9 cellular contexts compared by ENCODE assay signal in the genomic region with DNA sequence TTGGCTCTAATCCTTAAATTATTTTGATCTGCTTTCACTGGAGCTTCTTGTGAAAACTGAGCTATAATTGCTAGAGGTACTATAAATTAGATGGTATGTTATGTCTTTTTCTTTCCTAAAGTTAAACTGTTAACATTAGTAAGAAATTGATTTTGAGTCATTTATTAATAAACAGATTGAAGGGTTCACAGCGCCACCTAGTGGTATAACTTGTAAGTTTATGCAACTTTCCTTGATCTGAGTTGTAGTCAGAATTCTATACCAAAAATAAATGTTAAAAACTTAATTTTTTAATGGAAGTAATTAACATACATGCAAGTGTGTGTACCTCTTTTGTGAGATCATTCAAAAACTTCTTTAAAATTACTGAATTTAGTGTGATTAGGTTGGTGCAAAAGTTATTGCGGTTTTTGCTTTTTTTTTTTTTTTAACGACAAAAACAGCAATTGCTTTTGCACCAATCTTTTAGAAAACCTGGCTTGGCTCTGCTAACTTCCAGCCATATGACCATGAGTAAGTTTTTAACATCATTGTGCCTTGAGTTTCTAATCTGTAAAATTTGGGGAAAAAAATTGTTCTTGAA.
DNase-seq lines count a peak whose midpoint lies in the region; ATAC-seq and TF ChIP-seq lines count a peak whose summit lies in the region.
"Had no signal": no experiment of that assay in that cellular context is flagged by ENCODE, and none has a peak within 500 bp of the region (broad histone marks: within the 10 kb centered on the region; RNA-seq: fewer than 3 reads in every experiment).

No MANE protein-coding gene starts in this region.

- TF ChIP-seq POLR2A in right lobe of liver (IDR thresholded peaks at IDR 0.05) = no peak

- peak in 2 of 4 donors; percentile 40 to 53 for ATAC-seq in right lobe of liver
- ATAC-seq in omental fat pad (ENCODE audit: low FRiP score) = no peak
- no peak for ATAC-seq in stimulated activated naive B cell treated with anti-CD40 and anti-IgM and Interleukin-4, amounts not matched to agents 10 μg/mL and 1 μg/mL and 100 μg/mL, for 72 hours (replicated peaks)

- intact Hi-C loops in right lobe of liver (cut with DNase I) = no loop called here

- no peaks in the 10 kb centered on the region for H3K27me3 ChIP-seq in right lobe of liver

- H3K36me3 Mint-ChIP-seq in brain = no peaks in the 10 kb centered on the region
- H3K36me3 Mint-ChIP-seq in stimulated activated naive B cell treated with anti-CD40 and anti-IgM and Interleukin-4, amounts not matched to agents 10 μg/mL and 1 μg/mL and 100 μg/mL, for 72 hours = no peaks in the 10 kb centered on the region

- H3K27me3 Mint-ChIP-seq in brain = peaks cover 2% of the 10 kb centered on the region
- H3K27me3 Mint-ChIP-seq in stimulated activated naive B cell treated with anti-CD40 and anti-IgM and Interleukin-4, amounts not matched to agents 10 μg/mL and 1 μg/mL and 100 μg/mL, for 72 hours = peaks cover 5 to 16% of the 10 kb centered on the region in 2 donors

- 57% methylated on average over 3 of the region's 3 CpGs for WGBS in right lobe of liver (ENCODE audit: insufficient coverage, low coverage, low lambda C conversion rate, missing lambda C conversion rate)

- no peaks in the 10 kb centered on the region for H3K9me3 ChIP-seq in right lobe of liver

- H3K4me3 ChIP-seq in right lobe of liver = no peak overlapping the region
- H3K4me3 ChIP-seq: lung had no signal

- H3K9me3 Mint-ChIP-seq in brain = peaks cover 0 to 4% (median 0%) of the 10 kb centered on the region in 5 experiments
- no peaks in the 10 kb centered on the region for H3K9me3 Mint-ChIP-seq in stimulated activated naive B cell treated with anti-CD40 and anti-IgM and Interleukin-4, amounts not matched to agents 10 μg/mL and 1 μg/mL and 100 μg/mL, for 72 hours

- no peak overlapping the region for H3K27ac ChIP-seq in right lobe of liver

- no peaks in the 10 kb centered on the region for H3K36me3 ChIP-seq in right lobe of liver

- no peak overlapping the region for H3K27ac Mint-ChIP-seq in brain
- H3K27ac Mint-ChIP-seq in stimulated activated naive B cell treated with anti-CD40 and anti-IgM and Interleukin-4, amounts not matched to agents 10 μg/mL and 1 μg/mL and 100 μg/mL, for 72 hours = no peak overlapping the region

- H3K4me1 Mint-ChIP-seq in brain = no peaks in the 10 kb centered on the region
- no peaks in the 10 kb centered on the region for H3K4me1 Mint-ChIP-seq in stimulated activated naive B cell treated with anti-CD40 and anti-IgM and Interleukin-4, amounts not matched to agents 10 μg/mL and 1 μg/mL and 100 μg/mL, for 72 hours

- DNase-seq in AG08395 (ENCODE audit: low spot score) (peak; percentile 9), EH (ENCODE audit: low read depth) (peak; percentile 41), NCI-H2029 treated with DMSO at 0.1 percent for 48 hours (lab: John Stamatoyannopoulos, UW) (peak; percentile 25), right lobe of liver (no peak), NCI-H1048 (lab: John Stamatoyannopoulos, UW) (no peak), omental fat pad (ENCODE audit: low spot score) (no peak)
- DNase-seq in stimulated activated naive B cell treated with anti-CD40 and anti-IgM and Interleukin-4, amounts not matched to agents 10 μg/mL and 1 μg/mL and 100 μg/mL, for 72 hours = no peak

- TF ChIP-seq CTCF in brain (conservative IDR thresholded peaks at IDR 0.05) (peak; percentile 76 to 85), right lobe of liver (IDR thresholded peaks at IDR 0.05) (peak; percentile 54 to 86 (median 84)), omental fat pad (IDR thresholded peaks at IDR 0.05) (no peak)

- H3K4me1 ChIP-seq in right lobe of liver = no peaks in the 10 kb centered on the region

- H3K4me3 Mint-ChIP-seq in brain = no peak overlapping the region
- no peak overlapping the region for H3K4me3 Mint-ChIP-seq in stimulated activated naive B cell treated with anti-CD40 and anti-IgM and Interleukin-4, amounts not matched to agents 10 μg/mL and 1 μg/mL and 100 μg/mL, for 72 hours

Comparison
In these comparisons a context has a peak if more than half of its experiments do, and no peak if none do; other contexts are left out.
1. DNase-seq: peak in AG08395 (single experiment), EH (single experiment) and NCI-H2029 treated with DMSO at 0.1 percent for 48 hours (single experiment); none in right lobe of liver (0 of 3), NCI-H1048 (single experiment), omental fat pad (single experiment) and stimulated activated naive B cell treated with anti-CD40 and anti-IgM and Interleukin-4, amounts not matched to agents 10 μg/mL and 1 μg/mL and 100 μg/mL, for 72 hours (single experiment).
2. CTCF ChIP-seq: peak in brain (2 of 2) and right lobe of liver (4 of 4); none in omental fat pad (0 of 3).